18 cellular contexts compared by ENCODE assay signal in genomic region chr10:121990015-121990677, GRCh38. TPM values are rescaled to one million over a fixed set of nuclear protein-coding genes. Genes with fewer than 3 reads are reported as not detected.
DNase-seq lines count a peak whose midpoint lies in the region; ATAC-seq and TF ChIP-seq lines count a peak whose summit lies in the region.
"Had no signal": no experiment of that assay in that cellular context is flagged by ENCODE, and none has a peak within 500 bp of the region (broad histone marks: within the 10 kb centered on the region; RNA-seq: fewer than 3 reads in every experiment).

No MANE protein-coding gene starts in this region.

- DNase-seq in left ventricle myocardium inferior (no peak), cardiac septum (ENCODE audit: low spot score) (no peak), dermis microvascular lymphatic vessel endothelial cell (ENCODE audit: low read depth in 2 of 2) (peak; percentile 3 to 7), mucosa of descending colon (peak in 2 of 3 donors; percentile 54 to 64), upper lobe of right lung (no peak), NCI-H2171 (lab: John Stamatoyannopoulos, UW) (no peak), posterior cingulate gyrus (no peak)
- DNase-seq: activated CD4-positive, alpha-beta T cell treated with anti-CD3 and anti-CD28 coated beads, Interleukin-2, amount 50 U/mL, for 4 hours; activated naive CD4-positive, alpha-beta T cell treated with anti-CD3 and anti-CD28 coated beads, Interleukin-2, amount 10 ng/mL, durations not matched to agents 7 days and 5 days; activated T-cell treated with anti-CD3 and anti-CD28 coated beads, Interleukin-2, amount 50 U/mL, for 1 hour; GOT3; naive B cell; NCI-H2029 treated with DMSO at 0.1 percent for 48 hours; NCI-H524; PC-3 had no signal

- H3K27me3 ChIP-seq in left ventricle myocardium inferior (ENCODE audit: low read depth) (no peaks in the 10 kb centered on the region), upper lobe of right lung (no peaks in the 10 kb centered on the region)
- H3K27me3 ChIP-seq: pancreas had no signal

- peak overlapping the region; percentile 47 for H3K27ac ChIP-seq in left ventricle myocardium inferior (replicated peaks)
- H3K27ac ChIP-seq in upper lobe of right lung, result peak overlapping the region; percentile 58
- H3K27ac ChIP-seq: C4-2B had no signal

- H3K4me3 ChIP-seq in left ventricle myocardium inferior, result peak overlapping the region; percentile 11
- H3K4me3 ChIP-seq in mucosa of descending colon, result no peak overlapping the region
- peak overlapping the region; percentile 28 for H3K4me3 ChIP-seq in upper lobe of right lung
- H3K4me3 ChIP-seq: pancreas had no signal

- no peaks in the 10 kb centered on the region for H3K36me3 ChIP-seq in left ventricle myocardium inferior
- H3K36me3 ChIP-seq in mucosa of descending colon (ENCODE audit: low read depth), result no peaks in the 10 kb centered on the region
- no peaks in the 10 kb centered on the region for H3K36me3 ChIP-seq in upper lobe of right lung
- H3K36me3 ChIP-seq: pancreas had no signal

- peaks cover 31% of the 10 kb centered on the region for H3K4me1 ChIP-seq in left ventricle myocardium inferior
- peaks cover 12% of the 10 kb centered on the region for H3K4me1 ChIP-seq in mucosa of descending colon (ENCODE audit: low read depth)
- H3K4me1 ChIP-seq in upper lobe of right lung, result peaks cover 14% of the 10 kb centered on the region

- intact Hi-C loops in left ventricle myocardium inferior (cut with micrococcal nuclease) (no loop called here), cardiac septum (cut with DNase I) (no loop called here), mucosa of descending colon (cut with DNase I, micrococcal nuclease) (no loop called here), upper lobe of right lung (cut with DNase I) (no loop called here), posterior cingulate gyrus (cut with DNase I) (no loop called here)

- no peaks in the 10 kb centered on the region for H3K9me3 ChIP-seq in left ventricle myocardium inferior (replicated peaks)
- H3K9me3 ChIP-seq in mucosa of descending colon, result no peaks in the 10 kb centered on the region
- no peaks in the 10 kb centered on the region for H3K9me3 ChIP-seq in upper lobe of right lung
- H3K9me3 ChIP-seq: pancreas had no signal

- ATAC-seq in mucosa of descending colon (no peak), upper lobe of right lung (no peak), GM19328 (IDR thresholded peaks at IDR 0.05; ENCODE audit: unreplicated experiment) (no peak)
- ATAC-seq: pancreas, PC-3 had no signal

- TF ChIP-seq CTCF in left ventricle myocardium inferior (IDR thresholded peaks at IDR 0.05; ENCODE audit: borderline replicate concordance), result no peak
- TF ChIP-seq CTCF in mucosa of descending colon (IDR thresholded peaks at IDR 0.05), result no peak
- TF ChIP-seq CTCF in upper lobe of right lung (IDR thresholded peaks at IDR 0.05), result no peak

RNA-seq across cellular contexts. Expression of gene TACC2, which starts 1.2 kb away (rescaled TPM):
- 400 TPM for total RNA-seq in left ventricle myocardium inferior
- 282 TPM for total RNA-seq in cardiac septum
- 3.4 and 3.7 TPM in 2 replicates for total RNA-seq in dermis microvascular lymphatic vessel endothelial cell
- 100 to 1,000 TPM in 2 of 3 donors, 10 to 100 TPM in 1; 97.5 to 170 (median 133) TPM for total RNA-seq in mucosa of descending colon
- total RNA-seq in upper lobe of right lung, result 236 TPM

RNA-seq across cellular contexts. Expression of gene NSMCE4A, which starts 15.1 kb away (rescaled TPM):
- total RNA-seq in left ventricle myocardium inferior (24.1 TPM), cardiac septum (29.0 TPM), dermis microvascular lymphatic vessel endothelial cell (39.8 and 44.3 TPM in 2 replicates), mucosa of descending colon (10 to 100 TPM; 50.2 to 69.8 (median 62.2) TPM), upper lobe of right lung (38.4 TPM)

Comparison
In these comparisons a context has a peak if more than half of its experiments do, and no peak if none do; other contexts are left out.
1. DNase-seq: peak in dermis microvascular lymphatic vessel endothelial cell (2 of 2) and mucosa of descending colon (2 of 3); none in left ventricle myocardium inferior (single experiment), cardiac septum (single experiment), upper lobe of right lung (single experiment), NCI-H2171 (single experiment) and posterior cingulate gyrus (0 of 10).
2. RNA of gene TACC2, which starts 1.2 kb away (total RNA-seq): 400 TPM in left ventricle myocardium inferior (single experiment), 282 TPM in cardiac septum (single experiment), 236 TPM in upper lobe of right lung (single experiment) and 97.5 to 170 TPM in mucosa of descending colon; 3.4 to 3.7 TPM in dermis microvascular lymphatic vessel endothelial cell; every median in the first group is over 10 times any median in the second.